Comparison of ENCODE assay signal across 8 cellular contexts in the genomic region with DNA sequence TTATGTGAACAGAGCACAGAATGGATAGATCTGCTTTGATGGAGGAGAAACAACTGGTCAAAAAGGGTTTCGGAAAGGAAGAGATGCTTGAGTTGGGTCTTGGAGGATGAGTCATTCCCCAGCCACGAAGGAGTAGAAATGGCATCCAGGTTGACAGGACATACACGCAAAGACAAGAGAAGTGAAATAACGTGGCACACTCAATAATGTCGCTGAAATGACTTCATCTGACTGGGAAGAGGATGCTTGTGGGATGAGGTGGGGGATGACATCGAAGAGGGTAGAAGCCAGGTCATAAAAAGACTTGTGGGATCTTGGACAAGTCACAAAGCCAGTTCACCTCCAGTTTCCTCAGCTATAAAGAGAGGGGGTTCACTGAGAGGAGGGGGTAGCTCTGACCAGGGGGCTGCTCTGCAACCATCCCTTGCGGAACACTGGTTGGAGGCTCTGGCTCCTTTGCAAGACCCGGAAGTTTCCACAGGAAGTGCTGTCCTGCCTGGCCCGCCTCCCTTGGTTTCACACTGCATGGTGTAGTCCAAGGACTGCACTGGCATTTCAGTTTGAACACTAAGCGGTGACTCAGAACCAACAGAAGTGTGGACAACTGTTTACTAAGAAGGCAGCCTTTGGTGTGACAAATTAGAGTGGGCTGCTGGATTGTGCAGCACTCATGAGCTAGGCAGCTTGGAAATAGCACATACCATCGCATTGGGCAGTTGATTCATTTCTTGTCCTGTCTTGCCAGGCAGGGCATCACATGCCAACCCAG.
DNase-seq lines count a peak whose midpoint lies in the region; ATAC-seq, FAIRE-seq and TF ChIP-seq lines count a peak whose summit lies in the region.

No MANE protein-coding gene starts in this region.

- no peaks in the 10 kb centered on the region for H3K4me1 ChIP-seq in thyroid gland

- H3K4me3 ChIP-seq in thyroid gland (replicated peaks in 1 of 3): no peak overlapping the region

- TF ChIP-seq CTCF in thyroid gland (IDR thresholded peaks at IDR 0.05): no peak

- TF ChIP-seq POLR2A in thyroid gland (IDR thresholded peaks at IDR 0.05): no peak

- DNase-seq in A172 (ENCODE audit: low spot score) (peak; percentile 63), GM19239 (ENCODE audit: insufficient read length, low spot score) (no peak), astrocyte of the hippocampus (ENCODE audit: low read depth, low spot score) (peak; percentile 59), DMS 273 treated with DMSO at 0.1 percent for 48 hours (lab: John Stamatoyannopoulos, UW) (no peak), thyroid gland (no peak), NCI-H82 treated with DMSO at 0.1 percent for 48 hours (lab: John Stamatoyannopoulos, UW; ENCODE audit: unreplicated experiment) (no peak), NCI-H226 (no peak)

- intact Hi-C loops in thyroid gland (cut with DNase I): loop anchor here (10.0 kb wide), 3 partner anchors 200 to 540 kb away; a partner anchor contains a TSS

- no peaks in the 10 kb centered on the region for H3K36me3 ChIP-seq in thyroid gland

- FAIRE-seq in GM19239 (lab: Jason Lieb, UNC): peak; percentile 92

- WGBS in thyroid gland, 2 donors: 80 to 85% methylated on average over 10 to 11 of the region's 11 CpGs

- H3K27ac ChIP-seq in thyroid gland: no peak overlapping the region

- no peaks in the 10 kb centered on the region for H3K9me3 ChIP-seq in thyroid gland

- H3K27me3 ChIP-seq in thyroid gland: no peaks in the 10 kb centered on the region

- peak; percentile 63 for ATAC-seq in HG03354 (IDR thresholded peaks at IDR 0.05; ENCODE audit: poor library complexity, severe bottlenecking, unreplicated experiment)

Comparison
In these comparisons a context has a peak if more than half of its experiments do, and no peak if none do; other contexts are left out.
1. DNase-seq: peak in A172 (single experiment) and astrocyte of the hippocampus (single experiment); none in GM19239 (single experiment), DMS 273 treated with DMSO at 0.1 percent for 48 hours (single experiment), thyroid gland (0 of 2), NCI-H82 treated with DMSO at 0.1 percent for 48 hours (single experiment) and NCI-H226 (single experiment).